12 cellular contexts compared by ENCODE assay signal in genomic region chr20:26276811-26277210, GRCh38.
DNase-seq lines count a peak whose midpoint lies in the region; ATAC-seq and TF ChIP-seq lines count a peak whose summit lies in the region.
"Had no signal": no experiment of that assay in that cellular context is flagged by ENCODE, and none has a peak within 500 bp of the region (broad histone marks: within the 10 kb centered on the region; RNA-seq: fewer than 3 reads in every experiment).

No MANE protein-coding gene starts in this region.

- H3K36me3 ChIP-seq in mucosa of descending colon (ENCODE audit: low read depth): no peaks in the 10 kb centered on the region
- H3K36me3 ChIP-seq: stomach had no signal

- CTCF ChIA-PET in AG04449 (lab: Yijun Ruan, JAX): no interaction called here

- POLR2A ChIA-PET in AG04449 (lab: Yijun Ruan, JAX): no interaction called here

- H3K4me3 ChIP-seq in AG04449 (ENCODE audit: low read depth, low read length) (peak overlapping the region; percentile 12; the same call in 1 of the 2 replicates), mucosa of descending colon (no peak overlapping the region)
- H3K4me3 ChIP-seq: psoas muscle, stomach had no signal

- intact Hi-C loops in mucosa of descending colon (cut with DNase I, micrococcal nuclease): no loop called here

- peaks cover 7% of the 10 kb centered on the region for H3K9me3 ChIP-seq in mucosa of descending colon
- H3K9me3 ChIP-seq: psoas muscle, stomach had no signal

- no peak for ATAC-seq in HG03565 (IDR thresholded peaks at IDR 0.05; ENCODE audit: unreplicated experiment)
- no peak for ATAC-seq in HG03108 (IDR thresholded peaks at IDR 0.05; ENCODE audit: unreplicated experiment)
- no peak for ATAC-seq in GM18505 (IDR thresholded peaks at IDR 0.05; ENCODE audit: unreplicated experiment)
- no peak for ATAC-seq in mucosa of descending colon
- ATAC-seq: psoas muscle had no signal

- DNase-seq in AG04449 (ENCODE audit: low read depth, low spot score) (no peak), Daoy (ENCODE audit: low read depth) (peak; percentile 20), SK-N-DZ (ENCODE audit: low spot score) (peak; percentile 34), hypothalamus (lab: John Stamatoyannopoulos, UW) (peak in 27 of 51 donors; percentile 1 to 33 (median 16)), mucosa of descending colon (no peak)
- DNase-seq: activated T-cell treated with anti-CD3 and anti-CD28 coated beads, Interleukin-2, amount 50 U/mL, for 48 hours; NCI-H510A treated with DMSO at 0.1 percent for 48 hours; psoas muscle; stomach had no signal

- no peaks in the 10 kb centered on the region for H3K4me1 ChIP-seq in mucosa of descending colon (ENCODE audit: low read depth)
- H3K4me1 ChIP-seq: psoas muscle, stomach had no signal

- TF ChIP-seq CTCF in AG04449 (IDR thresholded peaks at IDR 0.05; ENCODE audit: insufficient read depth, low read length, missing control alignments) (no peak), mucosa of descending colon (IDR thresholded peaks at IDR 0.05) (no peak)

- TF ChIP-seq POLR2A in GM18505 (IDR thresholded peaks at IDR 0.05; ENCODE audit: borderline replicate concordance, extremely low read depth, insufficient read depth, insufficient read length): no peak

Comparison
In these comparisons a context has a peak if more than half of its experiments do, and no peak if none do; other contexts are left out.
1. DNase-seq: peak in Daoy (single experiment), SK-N-DZ (single experiment) and hypothalamus (27 of 51); none in AG04449 (single experiment) and mucosa of descending colon (0 of 3).